3 cellular contexts compared by ENCODE assay signal in genomic region chr5:68591850-68592249, GRCh38.
TF ChIP-seq lines count a peak whose summit lies in the region.

No MANE protein-coding gene starts in this region.

TF ChIP-seq in HepG2, 621 proteins besides CTCF, POLR2A, EP300 and RAD21:
- TF ChIP-seq MAFK (conservative IDR thresholded peaks at IDR 0.05 in 1 of 2, IDR thresholded peaks at IDR 0.05 in 1 of 2; ENCODE audit: low read length in 2 of 2) (peak; percentile 34 to 71; a peak in 3 of 4 replicates), FOXA3 (CRISPR knock-in tag; IDR thresholded peaks at IDR 0.05) (no peak), MAFF (IDR thresholded peaks at IDR 0.05; ENCODE audit: low read depth, low read length) (peak; percentile 56)
TF ChIP-seq in HepG2: peak in this region for 2.

TF ChIP-seq in IMR-90, 13 proteins besides CTCF, POLR2A, EP300 and RAD21:
- TF ChIP-seq MXI1 (IDR thresholded peaks at IDR 0.05; ENCODE audit: borderline replicate concordance, low read depth, low read length) (no peak), MAFK (IDR thresholded peaks at IDR 0.05; ENCODE audit: low read depth, low read length) (peak; percentile 53)

TF ChIP-seq in K562, 482 proteins besides CTCF, POLR2A, EP300 and RAD21:
- TF ChIP-seq C11orf30 (IDR thresholded peaks at IDR 0.05; ENCODE audit: low read depth) (peak; percentile 27; the same call in 1 of the 2 replicates), ZNF316 (IDR thresholded peaks at IDR 0.05) (peak; percentile 28; the same call in 1 of the 2 replicates), YBX1 (IDR thresholded peaks at IDR 0.05) (no peak), ATF3 (IDR thresholded peaks at IDR 0.05) (no peak), ATF3 (CRISPR knock-in tag; conservative IDR thresholded peaks at IDR 0.05) (no peak), MAFG (tag; conservative IDR thresholded peaks at IDR 0.05) (0 out of 2 replicates have a peak, but pooled peaks have one; percentile 17), ILF3 (IDR thresholded peaks at IDR 0.05; ENCODE audit: borderline replicate concordance) (no peak)
